In genomic region chr16:64184156-64184555, GRCh38 we compare ENCODE assay signal across 26 cellular contexts.
"Had no signal": no experiment of that assay in that cellular context is flagged by ENCODE, and none has a peak within 500 bp of the region (broad histone marks: within the 10 kb centered on the region; RNA-seq: fewer than 3 reads in every experiment).

No MANE protein-coding gene starts in this region.

- H3K4me3 Mint-ChIP-seq: activated CD4-positive, alpha-beta T cell treated with anti-CD3 and anti-CD28 coated beads, Interleukin-2, amount 10 ng/mL, durations not matched to agents 7 days and 5 days; activated CD8-positive, alpha-beta memory T cell treated with anti-CD3 and anti-CD28 coated beads, Interleukin-2, amount 10 ng/mL, durations not matched to agents 7 days and 5 days; activated CD8-positive, alpha-beta T cell treated with anti-CD3 and anti-CD28 coated beads for 36 hours; activated naive CD8-positive, alpha-beta T cell treated with anti-CD3 and anti-CD28 coated beads, Interleukin-2, amount 50 U/mL, for 24 hours; brain; mesothelial cell of epicardium; natural killer cell had no signal

- H3K36me3 Mint-ChIP-seq: activated CD8-positive, alpha-beta memory T cell treated with anti-CD3 and anti-CD28 coated beads, Interleukin-2, amount 10 ng/mL, durations not matched to agents 7 days and 5 days had no signal

- H3K27ac ChIP-seq: esophagus muscularis mucosa, prostate gland, right atrium auricular region, tibial artery, WERI-Rb-1 had no signal

- DNase-seq: activated CD4-positive, alpha-beta T cell treated with anti-CD3 and anti-CD28 coated beads, Interleukin-2, amount 10 ng/mL, durations not matched to agents 7 days and 5 days; activated CD4-positive, CD25-positive, alpha-beta regulatory T cell treated with anti-CD3 and anti-CD28 coated beads, Interleukin-2, amount 50 U/mL, for 72 hours; activated CD8-positive, alpha-beta memory T cell treated with anti-CD3 and anti-CD28 coated beads, Interleukin-2, amount 10 ng/mL, durations not matched to agents 7 days and 5 days; activated CD8-positive, alpha-beta T cell treated with anti-CD3 and anti-CD28 coated beads for 36 hours; activated gamma-delta T cell; activated naive CD4-positive, alpha-beta T cell treated with anti-CD3 and anti-CD28 coated beads, Interleukin-2, amount 50 U/mL, for 16 hours; activated naive CD8-positive, alpha-beta T cell treated with anti-CD3 and anti-CD28 coated beads, Interleukin-2, amount 50 U/mL, for 24 hours; activated T-cell treated with anti-CD3 and anti-CD28 coated beads for 4 hours; aorta; dermis blood vessel endothelial cell; effector memory CD4-positive, alpha-beta T cell; glutamatergic neuron; hypothalamus; left ventricle myocardium inferior; natural killer cell; stimulated activated CD4-positive, alpha-beta T cell treated with anti-CD3 and anti-CD28 coated beads, Interleukin-12 subunit alpha, Interleukin-12 subunit beta, amount 100 ng/mL, for 4 hours; stimulated activated CD4-positive, alpha-beta T cell treated with anti-CD3 and anti-CD28 coated beads, Interleukin-4, amount 100 ng/mL, for 4 hours; stimulated activated naive CD8-positive, alpha-beta T cell treated with anti-CD3 and anti-CD28 coated beads, Interleukin-15, Interleukin-2, amounts not matched to agents 100 U/mL and 50 U/mL, for 24 hours; T-helper 1 cell; tibial artery; WERI-Rb-1 had no signal

- H3K4me1 Mint-ChIP-seq: activated CD4-positive, alpha-beta T cell treated with anti-CD3 and anti-CD28 coated beads, Interleukin-2, amount 10 ng/mL, durations not matched to agents 7 days and 5 days; activated CD8-positive, alpha-beta memory T cell treated with anti-CD3 and anti-CD28 coated beads, Interleukin-2, amount 10 ng/mL, durations not matched to agents 7 days and 5 days; activated naive CD8-positive, alpha-beta T cell treated with anti-CD3 and anti-CD28 coated beads, Interleukin-2, amount 50 U/mL, for 24 hours; mesothelial cell of epicardium; natural killer cell had no signal

- H3K36me3 ChIP-seq: esophagus muscularis mucosa, left ventricle myocardium inferior, prostate gland, right atrium auricular region, tibial artery, WERI-Rb-1 had no signal

- H3K27ac Mint-ChIP-seq: activated CD4-positive, alpha-beta T cell treated with anti-CD3 and anti-CD28 coated beads, Interleukin-2, amount 10 ng/mL, durations not matched to agents 7 days and 5 days; activated CD8-positive, alpha-beta memory T cell treated with anti-CD3 and anti-CD28 coated beads, Interleukin-2, amount 10 ng/mL, durations not matched to agents 7 days and 5 days; activated CD8-positive, alpha-beta T cell treated with anti-CD3 and anti-CD28 coated beads for 36 hours; activated naive CD8-positive, alpha-beta T cell treated with anti-CD3 and anti-CD28 coated beads, Interleukin-2, amount 50 U/mL, for 24 hours; brain; mesothelial cell of epicardium; natural killer cell had no signal

- H3K27me3 Mint-ChIP-seq: activated CD4-positive, alpha-beta T cell treated with anti-CD3 and anti-CD28 coated beads, Interleukin-2, amount 10 ng/mL, durations not matched to agents 7 days and 5 days; activated CD8-positive, alpha-beta memory T cell treated with anti-CD3 and anti-CD28 coated beads, Interleukin-2, amount 10 ng/mL, durations not matched to agents 7 days and 5 days; activated CD8-positive, alpha-beta T cell treated with anti-CD3 and anti-CD28 coated beads for 36 hours; activated naive CD8-positive, alpha-beta T cell treated with anti-CD3 and anti-CD28 coated beads, Interleukin-2, amount 50 U/mL, for 24 hours had no signal

- H3K9me3 ChIP-seq: esophagus muscularis mucosa, left ventricle myocardium inferior, prostate gland, right atrium auricular region, tibial artery had no signal

- ATAC-seq: activated CD8-positive, alpha-beta memory T cell treated with anti-CD3 and anti-CD28 coated beads, Interleukin-2, amount 10 ng/mL, durations not matched to agents 7 days and 5 days; activated CD8-positive, alpha-beta T cell treated with anti-CD3 and anti-CD28 coated beads for 36 hours; activated naive CD8-positive, alpha-beta T cell treated with anti-CD3 and anti-CD28 coated beads, Interleukin-2, amount 50 U/mL, for 24 hours; natural killer cell; stimulated activated naive CD8-positive, alpha-beta T cell treated with anti-CD3 and anti-CD28 coated beads, Interleukin-15, Interleukin-2, amounts not matched to agents 100 U/mL and 50 U/mL, for 24 hours had no signal

- H3K27me3 ChIP-seq: esophagus muscularis mucosa, right atrium auricular region, tibial artery had no signal

- H3K4me3 ChIP-seq: esophagus muscularis mucosa, left ventricle myocardium inferior, prostate gland, right atrium auricular region, tibial artery had no signal

- H3K4me1 ChIP-seq: prostate gland, right atrium auricular region, tibial artery had no signal
